19 cellular contexts compared by ENCODE assay signal in genomic region chr2:176768185-176768584, GRCh38.
DNase-seq lines count a peak whose midpoint lies in the region; ATAC-seq and TF ChIP-seq lines count a peak whose summit lies in the region.
"Had no signal": no experiment of that assay in that cellular context is flagged by ENCODE, and none has a peak within 500 bp of the region (broad histone marks: within the 10 kb centered on the region; RNA-seq: fewer than 3 reads in every experiment).

No MANE protein-coding gene starts in this region.

- H3K4me3 Mint-ChIP-seq in nephron progenitor cell: no peak overlapping the region
- H3K4me3 Mint-ChIP-seq: central memory CD8-positive, alpha-beta T cell; naive B cell; stimulated activated naive CD8-positive, alpha-beta T cell treated with anti-CD3 and anti-CD28 coated beads, Interleukin-15, Interleukin-2, amounts not matched to agents 100 ng/mL and 50 ng/mL, for 24 hours had no signal

- H3K9me3 Mint-ChIP-seq in nephron progenitor cell: peaks cover 25% of the 10 kb centered on the region

- H3K4me1 ChIP-seq in body of pancreas: no peaks in the 10 kb centered on the region
- H3K4me1 ChIP-seq: prostate gland had no signal

- no peak overlapping the region for H3K27ac ChIP-seq in body of pancreas
- H3K27ac ChIP-seq: KMS-11, left ventricle myocardium inferior, prostate gland had no signal

- H3K4me1 Mint-ChIP-seq in nephron progenitor cell: peaks cover 19% of the 10 kb centered on the region
- H3K4me1 Mint-ChIP-seq: naive B cell had no signal

- intact Hi-C loops in body of pancreas (cut with DNase I): no loop called here

- H3K9me3 ChIP-seq in body of pancreas: peaks cover 0 to 5% (median 0%) of the 10 kb centered on the region in 3 donors
- H3K9me3 ChIP-seq: left ventricle myocardium inferior, prostate gland had no signal

- no peak for TF ChIP-seq POLR2A in body of pancreas (IDR thresholded peaks at IDR 0.05)

- in situ Hi-C loops in G401 (cut with HindIII; ENCODE audit: low sequenced_read_pairs): no loop called here

- H3K36me3 ChIP-seq in body of pancreas (replicated peaks in 1 of 2; ENCODE audit: insufficient read depth in 1 of 2, low read depth in 2 of 2): no peaks in the 10 kb centered on the region
- H3K36me3 ChIP-seq: left ventricle myocardium inferior, prostate gland had no signal

- TF ChIP-seq CTCF in body of pancreas (IDR thresholded peaks at IDR 0.05) (no peak), nephron progenitor cell (IDR thresholded peaks at IDR 0.05) (no peak)

- peaks cover 7% of the 10 kb centered on the region for H3K36me3 Mint-ChIP-seq in nephron progenitor cell (ENCODE audit: low read depth)

- H3K27ac Mint-ChIP-seq in nephron progenitor cell: no peak overlapping the region
- H3K27ac Mint-ChIP-seq: activated T-helper 2 cell treated with anti-CD3 and anti-CD28 coated beads, Interferon-gamma antibody, Interleukin-2, Interleukin-4, amounts not matched to agents 10 μg/mL and 5 μg/mL and 100 μg/mL, durations not matched to agents 14 hours and 24 hours and 36 hours; stimulated activated naive CD8-positive, alpha-beta T cell treated with anti-CD3 and anti-CD28 coated beads, Interleukin-15, Interleukin-2, amounts not matched to agents 100 ng/mL and 50 ng/mL, for 24 hours had no signal

- H3K27me3 Mint-ChIP-seq in nephron progenitor cell (ENCODE audit: low read depth, poor library complexity): peaks cover 3% of the 10 kb centered on the region

- 17 to 20% methylated on average over 1 of the region's 1 CpG for WGBS in body of pancreas, 2 donors

- H3K27me3 ChIP-seq in body of pancreas: no peaks in the 10 kb centered on the region

- peak; percentile 35 for ATAC-seq in body of pancreas
- ATAC-seq: Panc1 had no signal

- H3K4me3 ChIP-seq in body of pancreas: no peak overlapping the region
- H3K4me3 ChIP-seq: left ventricle myocardium inferior, prostate gland had no signal

- DNase-seq in COR-L47 (lab: John Stamatoyannopoulos, UW): peak; percentile 89
- DNase-seq in G401 (ENCODE audit: low spot score): peak; percentile 2
- DNase-seq in NCI-H226: peak; percentile 16
- peak; percentile 57 to 68 (median 62) for DNase-seq in body of pancreas
- DNase-seq in nephron progenitor cell: no peak
- no peak for DNase-seq in T-helper 9 cell
- DNase-seq in dedifferentiated amniotic fluid mesenchymal stem cell (ENCODE audit: extremely low spot score): no peak
- DNase-seq: GOT3; hypothalamus; left ventricle myocardium inferior; naive B cell; NCI-H2107; stimulated activated CD4-positive, alpha-beta T cell treated with anti-CD3 and anti-CD28 coated beads, Interleukin-12 subunit alpha, Interleukin-12 subunit beta, amount 100 ng/mL, for 4 hours had no signal

Comparison
In these comparisons a context has a peak if more than half of its experiments do, and no peak if none do; other contexts are left out.
1. DNase-seq: peak in COR-L47 (single experiment), G401 (single experiment), NCI-H226 (single experiment) and body of pancreas (4 of 4); none in nephron progenitor cell (single experiment), T-helper 9 cell (single experiment) and dedifferentiated amniotic fluid mesenchymal stem cell (single experiment).